Comparison of ENCODE assay signal across 13 cellular contexts in genomic region chr1:19758227-19758830, GRCh38. TPM values are rescaled to one million over a fixed set of nuclear protein-coding genes. Genes with fewer than 3 reads are reported as not detected.
DNase-seq lines count a peak whose midpoint lies in the region; ATAC-seq, FAIRE-seq and TF ChIP-seq lines count a peak whose summit lies in the region.
"Had no signal": no experiment of that assay in that cellular context is flagged by ENCODE, and none has a peak within 500 bp of the region (broad histone marks: within the 10 kb centered on the region; RNA-seq: fewer than 3 reads in every experiment).

No MANE protein-coding gene starts in this region.

- peak; percentile 57 for ATAC-seq in esophagus mucosa
- ATAC-seq in psoas muscle, result peak in 3 of 4 donors; percentile 29 to 55 (median 41)
- ATAC-seq in GM19351 (IDR thresholded peaks at IDR 0.05; ENCODE audit: unreplicated experiment), result no peak
- ATAC-seq: heart left ventricle had no signal

- FAIRE-seq in G401.6 (lab: Jason Lieb, UNC), result peak; percentile 100

- H3K4me3 Mint-ChIP-seq in Calu3 (ENCODE audit: low read depth, unreplicated experiment), result no peak overlapping the region
- H3K4me3 Mint-ChIP-seq: central memory CD8-positive, alpha-beta T cell; T-helper 2 cell treated with Interferon-gamma antibody and Interleukin-4, amounts not matched to agents 5 μg/mL and 100 μg/mL, for 36 hours had no signal

- H3K36me3 Mint-ChIP-seq in Calu3 (ENCODE audit: insufficient read depth, unreplicated experiment), result peaks cover 3% of the 10 kb centered on the region

- no peaks in the 10 kb centered on the region for H3K27me3 Mint-ChIP-seq in Calu3 (ENCODE audit: unreplicated experiment)
- H3K27me3 Mint-ChIP-seq: central memory CD8-positive, alpha-beta T cell had no signal

- 54 to 66% (median 58%) methylated on average over 7 of the region's 7 CpGs for WGBS in psoas muscle, 3 donors

- H3K27me3 ChIP-seq in psoas muscle (ENCODE audit: insufficient read depth in 3 of 3, low read length in 2 of 3), result no peaks in the 10 kb centered on the region
- H3K27me3 ChIP-seq: heart left ventricle had no signal

- H3K27ac Mint-ChIP-seq in Calu3 (ENCODE audit: unreplicated experiment), result no peak overlapping the region

- no TSS peak for BruUV-seq in Calu3 (replicated peaks; lab: Mats Ljungman, UMichigan)

- H3K9me3 ChIP-seq in psoas muscle, result no peaks in the 10 kb centered on the region

- H3K4me3 ChIP-seq in psoas muscle, result no peak overlapping the region
- H3K4me3 ChIP-seq: heart left ventricle, skin epidermis had no signal

- DNase-seq in RKO (ENCODE audit: low spot score) (peak; percentile 27), psoas muscle (no peak), Calu3 (no peak)
- DNase-seq in activated CD4-positive, alpha-beta T cell treated with anti-CD3 and anti-CD28 coated beads, Interleukin-2, amount 50 U/mL, for 48 hours, result no peak
- no peak for DNase-seq in activated CD4-positive, alpha-beta T cell treated with anti-CD3 and anti-CD28 coated beads for 1 hour
- DNase-seq: heart left ventricle, NCI-H1048 had no signal

- H3K27ac ChIP-seq in psoas muscle, result peak overlapping the region; percentile 30
- H3K27ac ChIP-seq: heart left ventricle, skin epidermis had no signal

- peaks cover 23% of the 10 kb centered on the region for H3K4me1 Mint-ChIP-seq in Calu3 (ENCODE audit: low read depth, unreplicated experiment)
- H3K4me1 Mint-ChIP-seq: central memory CD8-positive, alpha-beta T cell had no signal

- H3K9me3 Mint-ChIP-seq in Calu3 (ENCODE audit: low read depth, unreplicated experiment), result no peaks in the 10 kb centered on the region
- H3K9me3 Mint-ChIP-seq: central memory CD8-positive, alpha-beta T cell; T-helper 2 cell treated with Interferon-gamma antibody and Interleukin-4, amounts not matched to agents 5 μg/mL and 100 μg/mL, for 36 hours had no signal

- no peak for TF ChIP-seq CTCF in psoas muscle (IDR thresholded peaks at IDR 0.05)
- TF ChIP-seq CTCF in Calu3 (IDR thresholded peaks at IDR 0.05; ENCODE audit: unreplicated experiment), result no peak

- H3K4me1 ChIP-seq in psoas muscle, result peaks cover 12% of the 10 kb centered on the region
- H3K4me1 ChIP-seq: heart left ventricle had no signal

- intact Hi-C loops in psoas muscle (cut with DNase I), result no loop called here
- intact Hi-C loops in Calu3 (cut with micrococcal nuclease; ENCODE audit: unreplicated experiment), result no loop called here

- no peaks in the 10 kb centered on the region for H3K36me3 ChIP-seq in psoas muscle (ENCODE audit: insufficient read depth in 1 of 2, low read depth in 1 of 2)

- CTCF ChIA-PET in Calu3 (lab: Charles Lee), result no interaction called here

RNA-seq across cellular contexts. Expression of gene TMCO4, which starts 41.4 kb away (rescaled TPM):
- 18.7 TPM for total RNA-seq in esophagus mucosa
- total RNA-seq in psoas muscle, result 1 to 10 TPM; 2.3 to 4.8 (median 3.4) TPM
- 1 to 10 TPM; 2.6 to 3.6 (median 3.2) TPM for polyA plus RNA-seq in psoas muscle
- 12.0 and 13.5 TPM in 2 replicates for total RNA-seq in Calu3 (2022)

RNA-seq across cellular contexts. Expression of gene RNF186, which starts 56.8 kb away (rescaled TPM):
- total RNA-seq in esophagus mucosa (0.16 TPM), psoas muscle (not detected), Calu3 (2022) (not detected in 2 replicates)
- polyA plus RNA-seq in psoas muscle, result under 1 TPM in 1 of 3 donors, not detected in 2; 0.08 TPM
- total RNA-seq: heart left ventricle had no signal
- polyA plus RNA-seq: heart left ventricle had no signal
